In genomic region chr1:229161740-229162139, GRCh38 we compare ENCODE assay signal across 16 cellular contexts.
DNase-seq lines count a peak whose midpoint lies in the region; ATAC-seq lines count a peak whose summit lies in the region.
"Had no signal": no experiment of that assay in that cellular context is flagged by ENCODE, and none has a peak within 500 bp of the region (broad histone marks: within the 10 kb centered on the region; RNA-seq: fewer than 3 reads in every experiment).

No MANE protein-coding gene starts in this region.

- H3K4me1 Mint-ChIP-seq in stimulated activated naive CD8-positive, alpha-beta T cell treated with anti-CD3 and anti-CD28 coated beads, Interleukin-15, amount 100 ng/mL, for 72 hours = peaks cover 16% of the 10 kb centered on the region

- H3K27ac Mint-ChIP-seq in stimulated activated naive CD8-positive, alpha-beta T cell treated with anti-CD3 and anti-CD28 coated beads, Interleukin-15, amount 100 ng/mL, for 72 hours = no peak overlapping the region
- H3K27ac Mint-ChIP-seq: CD8-positive, alpha-beta T cell; GM23338 had no signal

- ATAC-seq in stimulated activated naive CD8-positive, alpha-beta T cell treated with anti-CD3 and anti-CD28 coated beads, Interleukin-15, Interleukin-2, amounts not matched to agents 100 U/mL and 50 U/mL, for 24 hours = peak; percentile 15
- ATAC-seq in stimulated activated naive CD8-positive, alpha-beta T cell treated with anti-CD3 and anti-CD28 coated beads, Interleukin-15, amount 100 ng/mL, for 72 hours = no peak
- ATAC-seq: CD8-positive, alpha-beta T cell; GM23338 had no signal

- DNase-seq in DMS53 (lab: John Stamatoyannopoulos, UW) (peak; percentile 23), DMS53 treated with DMSO at 0.1 percent for 48 hours (lab: John Stamatoyannopoulos, UW; ENCODE audit: unreplicated experiment) (no peak), left kidney (ENCODE audit: low read depth, low spot score) (peak; percentile 67), cortex of kidney (lab: John Stamatoyannopoulos, UW) (no peak), NCI-H774 (lab: John Stamatoyannopoulos, UW) (no peak), A172 (ENCODE audit: low spot score) (no peak)
- no peak for DNase-seq in stimulated activated naive CD8-positive, alpha-beta T cell treated with anti-CD3 and anti-CD28 coated beads, Interleukin-15, Interleukin-2, amounts not matched to agents 100 U/mL and 50 U/mL, for 24 hours
- DNase-seq in stimulated activated naive CD8-positive, alpha-beta T cell treated with anti-CD3 and anti-CD28 coated beads, Interleukin-15, amount 100 ng/mL, for 72 hours = no peak
- DNase-seq: CD8-positive, alpha-beta T cell; GF-D8; KBM-7; NCI-H1436; NCI-H2029; NCI-H510A treated with DMSO at 0.1 percent for 48 hours; SHP77 had no signal

- no peaks in the 10 kb centered on the region for H3K9me3 Mint-ChIP-seq in stimulated activated naive CD8-positive, alpha-beta T cell treated with anti-CD3 and anti-CD28 coated beads, Interleukin-15, amount 100 ng/mL, for 72 hours
- H3K9me3 Mint-ChIP-seq: CD8-positive, alpha-beta T cell; GM23338 had no signal

- H3K4me3 Mint-ChIP-seq in stimulated activated naive CD8-positive, alpha-beta T cell treated with anti-CD3 and anti-CD28 coated beads, Interleukin-15, amount 100 ng/mL, for 72 hours = no peak overlapping the region
- H3K4me3 Mint-ChIP-seq: CD8-positive, alpha-beta T cell; GM23338 had no signal

- no peaks in the 10 kb centered on the region for H3K27me3 Mint-ChIP-seq in stimulated activated naive CD8-positive, alpha-beta T cell treated with anti-CD3 and anti-CD28 coated beads, Interleukin-15, amount 100 ng/mL, for 72 hours

Comparison
In these comparisons a context has a peak if more than half of its experiments do, and no peak if none do; other contexts are left out.
1. DNase-seq: peak in DMS53 (single experiment) and left kidney (single experiment); none in DMS53 treated with DMSO at 0.1 percent for 48 hours (single experiment), stimulated activated naive CD8-positive, alpha-beta T cell treated with anti-CD3 and anti-CD28 coated beads, Interleukin-15, Interleukin-2, amounts not matched to agents 100 U/mL and 50 U/mL, for 24 hours (single experiment), stimulated activated naive CD8-positive, alpha-beta T cell treated with anti-CD3 and anti-CD28 coated beads, Interleukin-15, amount 100 ng/mL, for 72 hours (0 of 2), cortex of kidney (single experiment), NCI-H774 (single experiment) and A172 (single experiment).